In genomic region chr20:63957690-63958441, GRCh38 we compare ENCODE assay signal across 8 cellular contexts. TPM values are rescaled to one million over a fixed set of nuclear protein-coding genes. Genes with fewer than 3 reads are reported as not detected.
DNase-seq lines count a peak whose midpoint lies in the region; ATAC-seq, FAIRE-seq and TF ChIP-seq lines count a peak whose summit lies in the region.

No MANE protein-coding gene starts in this region.

- H3K79me2 ChIP-seq in fibroblast of lung (ENCODE audit: control insufficient read depth, insufficient read depth, low read length), result peaks cover 27% of the 10 kb centered on the region

- no peaks in the 10 kb centered on the region for H3K9me3 ChIP-seq in fibroblast of lung (ENCODE audit: control insufficient read depth, insufficient read depth, low read depth, low read length)
- H3K9me3 ChIP-seq in small intestine (ENCODE audit: control insufficient read depth, low read depth), result no peaks in the 10 kb centered on the region

- no peak for FAIRE-seq in small intestine (lab: Jason Lieb, UNC)

- H3K36me3 Mint-ChIP-seq in T-helper 2 cell treated with Interferon-gamma antibody and Interleukin-4, amounts not matched to agents 5 μg/mL and 100 μg/mL, for 36 hours (ENCODE audit: low read depth), result peaks cover 21% of the 10 kb centered on the region

- H3K27me3 Mint-ChIP-seq in T-helper 2 cell treated with Interferon-gamma antibody and Interleukin-4, amounts not matched to agents 5 μg/mL and 100 μg/mL, for 36 hours (ENCODE audit: low read depth), result no peaks in the 10 kb centered on the region

- peak overlapping the region; percentile 68 for H3K4me3 Mint-ChIP-seq in T-helper 2 cell treated with Interferon-gamma antibody and Interleukin-4, amounts not matched to agents 5 μg/mL and 100 μg/mL, for 36 hours

- H4K20me1 ChIP-seq in fibroblast of lung (ENCODE audit: control insufficient read depth, extremely low read depth, insufficient read depth, low read length), result no peaks in the 10 kb centered on the region

- 24 to 41% (median 35%) methylated on average over 13 of the region's 13 CpGs for WGBS in small intestine, 3 donors

- H3K4me2 ChIP-seq in fibroblast of lung (ENCODE audit: extremely low read depth, insufficient read depth, low read length), result peak overlapping the region; percentile 72

- H2AFZ ChIP-seq in fibroblast of lung (ENCODE audit: low read length), result no peak overlapping the region

- H3K9ac ChIP-seq in fibroblast of lung (ENCODE audit: insufficient read depth, low read length), result no peak overlapping the region

- H3K4me3 ChIP-seq in fibroblast of lung (replicated peaks in 1 of 4; ENCODE audit: control extremely low read depth in 1 of 4, insufficient read depth in 1 of 4, low read depth in 3 of 4, low read length in 4 of 4) (no peak overlapping the region), small intestine (ENCODE audit: low read depth in 1 of 2, low read length in 2 of 2) (peak overlapping the region in 1 of 2 donors; percentile 49)

- no peak overlapping the region for H3K27ac ChIP-seq in fibroblast of lung (ENCODE audit: insufficient read depth, low read length)
- H3K27ac ChIP-seq in small intestine (ENCODE audit: low read depth in 1 of 2, low read length in 1 of 2), result peak overlapping the region; percentile 93

- H3K27me3 ChIP-seq in fibroblast of lung (ENCODE audit: control insufficient read depth, insufficient read depth, low read length) (no peaks in the 10 kb centered on the region), small intestine (ENCODE audit: control insufficient read depth in 2 of 2, insufficient read depth in 2 of 2, low read length in 2 of 2) (no peaks in the 10 kb centered on the region)

- peaks cover 17% of the 10 kb centered on the region for H3K4me1 ChIP-seq in fibroblast of lung (ENCODE audit: control insufficient read depth, extremely low read depth, insufficient read depth, low read length)
- H3K4me1 ChIP-seq in small intestine (ENCODE audit: control insufficient read depth in 2 of 2, insufficient read depth in 1 of 2, low read depth in 1 of 2, low read length in 1 of 2), result peaks cover 3 to 5% of the 10 kb centered on the region in 2 donors

- H3K36me3 ChIP-seq in fibroblast of lung (ENCODE audit: control insufficient read depth, insufficient read depth, low read length), result peaks cover 22% of the 10 kb centered on the region
- no peaks in the 10 kb centered on the region for H3K36me3 ChIP-seq in small intestine (ENCODE audit: control insufficient read depth in 2 of 2, insufficient read depth in 2 of 2, low read length in 2 of 2)

- peaks cover 23% of the 10 kb centered on the region for H3K4me1 Mint-ChIP-seq in T-helper 2 cell treated with Interferon-gamma antibody and Interleukin-4, amounts not matched to agents 5 μg/mL and 100 μg/mL, for 36 hours (ENCODE audit: low read depth)

- peak overlapping the region; percentile 86 for H3K27ac Mint-ChIP-seq in T-helper 2 cell treated with Interferon-gamma antibody and Interleukin-4, amounts not matched to agents 5 μg/mL and 100 μg/mL, for 36 hours

- H3K9me3 Mint-ChIP-seq in T-helper 2 cell treated with Interferon-gamma antibody and Interleukin-4, amounts not matched to agents 5 μg/mL and 100 μg/mL, for 36 hours, result no peaks in the 10 kb centered on the region

- ATAC-seq in GM18511 (IDR thresholded peaks at IDR 0.05; ENCODE audit: unreplicated experiment) (no peak), HG03442 (IDR thresholded peaks at IDR 0.05; ENCODE audit: unreplicated experiment) (no peak)

- peak; percentile 59 for DNase-seq in T-helper 2 cell treated with Interferon-gamma antibody and Interleukin-4, amounts not matched to agents 5 μg/mL and 100 μg/mL, for 36 hours (ENCODE audit: low spot score)
- DNase-seq in T-helper 2 cell (no peak), SHP77 (lab: John Stamatoyannopoulos, UW) (peak; percentile 64 to 80), fibroblast of lung (ENCODE audit: low read depth in 2 of 2) (peak in 1 of 2 donors; percentile 25), small intestine (peak; percentile 92), glomerular visceral epithelial cell (ENCODE audit: extremely low spot score) (no peak)

- TF ChIP-seq CTCF in fibroblast of lung (conservative IDR thresholded peaks at IDR 0.05 in 1 of 2, IDR thresholded peaks at IDR 0.05 in 1 of 2; ENCODE audit: low read depth in 1 of 2, low read length in 2 of 2), result no peak

RNA-seq across cellular contexts. Expression of gene UCKL1, which starts 1.6 kb away (rescaled TPM):
- total RNA-seq in fibroblast of lung, result 20.8 and 27.9 TPM in 2 replicates
- polyA plus RNA-seq in fibroblast of lung (16.4 and 16.7 TPM in 2 replicates), small intestine (100 to 1,000 TPM in 1 of 3 donors, 10 to 100 TPM in 2; 47.1 to 131 (median 81.1) TPM)
- 17.6 and 20.6 TPM in 2 replicates for polyA plus RNA-seq in fibroblast of lung (2012)
- polyA minus RNA-seq in fibroblast of lung (ENCODE audit: low replicate concordance), result 16.2 and 19.7 TPM in 2 replicates

RNA-seq across cellular contexts. Expression of gene ZNF512B, which starts 11.9 kb away (rescaled TPM):
- 6.4 and 8.4 TPM in 2 replicates for total RNA-seq in fibroblast of lung
- polyA plus RNA-seq in fibroblast of lung (3.5 and 3.7 TPM in 2 replicates), small intestine (1 to 10 TPM; 2.5 to 4.3 (median 3.0) TPM)
- 12.4 and 12.9 TPM in 2 replicates for polyA plus RNA-seq in fibroblast of lung (2012)
- 11.4 and 14.8 TPM in 2 replicates for polyA minus RNA-seq in fibroblast of lung (ENCODE audit: low replicate concordance)

RNA-seq across cellular contexts. Expression of gene SAMD10, which starts 21.6 kb away (rescaled TPM):
- 0.77 and 0.99 TPM in 2 replicates for total RNA-seq in fibroblast of lung
- polyA plus RNA-seq in fibroblast of lung, result 0.37 and 0.86 TPM in 2 replicates
- 1.2 and 3.3 TPM in 2 replicates for polyA plus RNA-seq in fibroblast of lung (2012)
- 0.27 and 1.4 TPM in 2 replicates for polyA minus RNA-seq in fibroblast of lung (ENCODE audit: low replicate concordance)
- polyA plus RNA-seq in small intestine, result 1 to 10 TPM; 3.6 to 7.3 (median 5.8) TPM

RNA-seq across cellular contexts. Expression of gene PRPF6, which starts 23.1 kb away (rescaled TPM):
- 52.0 and 55.2 TPM in 2 replicates for total RNA-seq in fibroblast of lung
- polyA plus RNA-seq in fibroblast of lung (28.2 and 40.5 TPM in 2 replicates), small intestine (10 to 100 TPM; 35.3 to 48.6 (median 47.5) TPM)
- polyA plus RNA-seq in fibroblast of lung (2012), result 48.5 and 62.9 TPM in 2 replicates
- 58.5 and 85.6 TPM in 2 replicates for polyA minus RNA-seq in fibroblast of lung (ENCODE audit: low replicate concordance)

Comparison
In these comparisons a context has a peak if more than half of its experiments do, and no peak if none do; other contexts are left out.
1. DNase-seq: peak in T-helper 2 cell treated with Interferon-gamma antibody and Interleukin-4, amounts not matched to agents 5 μg/mL and 100 μg/mL, for 36 hours (single experiment), SHP77 (2 of 2) and small intestine (single experiment); none in T-helper 2 cell (0 of 5) and glomerular visceral epithelial cell (single experiment).